Comparison of ENCODE assay signal across 12 cellular contexts in genomic region chr10:84574101-84574500, GRCh38.
A peak's percentile ranks its signal among the peaks of the same experiment; 100 is the strongest.
DNase-seq lines count a peak whose midpoint lies in the region; ATAC-seq and TF ChIP-seq lines count a peak whose summit lies in the region.
"Had no signal": no experiment of that assay in that cellular context is flagged by ENCODE, and none has a peak within 500 bp of the region (broad histone marks: within the 10 kb centered on the region; RNA-seq: fewer than 3 reads in every experiment).

No MANE protein-coding gene starts in this region.

- no peaks in the 10 kb centered on the region for H3K9me2 ChIP-seq in HCT116 (ENCODE audit: insufficient read depth)

- H4K20me1 ChIP-seq in HCT116 (ENCODE audit: insufficient read depth), result no peaks in the 10 kb centered on the region

- no peak overlapping the region for H3K27ac Mint-ChIP-seq in activated CD4-positive, alpha-beta T cell treated with anti-CD3 and anti-CD28 coated beads, Interleukin-2, amount 10 ng/mL, durations not matched to agents 24 days and 14 days
- no peak overlapping the region for H3K27ac Mint-ChIP-seq in CD4-positive, alpha-beta memory T cell
- H3K27ac Mint-ChIP-seq: activated naive CD8-positive, alpha-beta T cell treated with anti-CD3 and anti-CD28 coated beads for 36 hours; dendritic cell treated with granulocyte-macrophage colony-stimulating factor and Interleukin-4, amounts not matched to agents 40 ng/mL and 50 ng/mL, for 4 days had no signal

- intact Hi-C loops in HCT116 (cut with micrococcal nuclease), result no loop called here
- intact Hi-C loops in activated CD4-positive, alpha-beta T cell treated with anti-CD3 and anti-CD28 coated beads, Interleukin-2, amount 10 ng/mL, durations not matched to agents 24 days and 14 days (cut with micrococcal nuclease), result no loop called here
- intact Hi-C loops in CD4-positive, alpha-beta memory T cell (cut with micrococcal nuclease), result no loop called here

- H3K9me3 Mint-ChIP-seq in activated CD4-positive, alpha-beta T cell treated with anti-CD3 and anti-CD28 coated beads, Interleukin-2, amount 10 ng/mL, durations not matched to agents 24 days and 14 days, result no peaks in the 10 kb centered on the region
- H3K9me3 Mint-ChIP-seq in CD4-positive, alpha-beta memory T cell, result no peaks in the 10 kb centered on the region
- H3K9me3 Mint-ChIP-seq: dendritic cell treated with granulocyte-macrophage colony-stimulating factor and Interleukin-4, amounts not matched to agents 40 ng/mL and 50 ng/mL, for 4 days had no signal

- no peak overlapping the region for H3K9ac ChIP-seq in HCT116 (ENCODE audit: low read length)

- H3K4me1 Mint-ChIP-seq in activated CD4-positive, alpha-beta T cell treated with anti-CD3 and anti-CD28 coated beads, Interleukin-2, amount 10 ng/mL, durations not matched to agents 24 days and 14 days, result no peaks in the 10 kb centered on the region
- H3K4me1 Mint-ChIP-seq in CD4-positive, alpha-beta memory T cell, result no peaks in the 10 kb centered on the region
- H3K4me1 Mint-ChIP-seq: activated naive CD8-positive, alpha-beta T cell treated with anti-CD3 and anti-CD28 coated beads for 36 hours had no signal

- H3K27me3 Mint-ChIP-seq in activated CD4-positive, alpha-beta T cell treated with anti-CD3 and anti-CD28 coated beads, Interleukin-2, amount 10 ng/mL, durations not matched to agents 24 days and 14 days, result peaks cover 12% of the 10 kb centered on the region
- H3K27me3 Mint-ChIP-seq in CD4-positive, alpha-beta memory T cell, result peaks cover 14 to 21% of the 10 kb centered on the region in 2 donors

- 0 out of 4 replicates have a peak, but pooled peaks cover 0 to 3% of the 10 kb centered on the region in 2 experiments for H3K9me3 ChIP-seq in HCT116 (ENCODE audit: control insufficient read depth in 1 of 2, insufficient read depth in 1 of 2, low read depth in 1 of 2, low read length in 2 of 2)
- H3K9me3 ChIP-seq in CD4-positive, alpha-beta memory T cell (ENCODE audit: control insufficient read depth in 1 of 2, low read length in 2 of 2), result no peaks in the 10 kb centered on the region
- H3K9me3 ChIP-seq: gastrocnemius medialis had no signal

- H3K27me3 ChIP-seq in HCT116 (ENCODE audit: insufficient read depth, low read length), result 0 out of 2 replicates have a peak, but pooled peaks cover 8% of the 10 kb centered on the region
- no peaks in the 10 kb centered on the region for H3K27me3 ChIP-seq in CD4-positive, alpha-beta memory T cell (ENCODE audit: insufficient read depth, low read length)

- TF ChIP-seq CTCF in HCT116 (IDR thresholded peaks at IDR 0.05 in 2 of 3, conservative IDR thresholded peaks at IDR 0.05 in 1 of 3; ENCODE audit: borderline replicate concordance in 1 of 3, insufficient read depth in 1 of 3, low read depth in 2 of 3, low read length in 2 of 3) (peak in 2 of 3 experiments; percentile 29 to 30; a peak in 3 of 6 replicates), RWPE1 (conservative IDR thresholded peaks at IDR 0.05; ENCODE audit: low read depth) (no peak)

- RAD21 ChIA-PET in HCT116 (lab: Charles Lee; ENCODE audit: low non-redundant PET in 1 of 2, low total read pairs in 2 of 2, uncharacterized antibody in 2 of 2, unreplicated experiment in 2 of 2), result no interaction called here

- no peak overlapping the region for H2AFZ ChIP-seq in HCT116 (ENCODE audit: low read depth, low read length, poor library complexity, severe bottlenecking)

- no TSS peak for BruUV-seq in HCT116 (replicated peaks; lab: Mats Ljungman, UMichigan)

- CTCF ChIA-PET in HCT116 (lab: Charles Lee), result interaction anchor here (0.6 to 1.0 kb wide), 3 partner anchors 10 to 33 kb away, joined by 3 read pairs; no protein-coding TSS in a partner anchor
- CTCF ChIA-PET in RWPE1 (lab: Yijun Ruan, JAX), result interaction anchor here (0.6 kb wide), 1 partner anchor 1369 kb away, joined by 3 read pairs; no protein-coding TSS in a partner anchor
- CTCF ChIA-PET in CD4-positive, alpha-beta memory T cell (lab: Charles Lee; ENCODE audit: partially characterized antibody), result no interaction called here

- H3K4me3 Mint-ChIP-seq in activated CD4-positive, alpha-beta T cell treated with anti-CD3 and anti-CD28 coated beads, Interleukin-2, amount 10 ng/mL, durations not matched to agents 24 days and 14 days, result no peak overlapping the region
- H3K4me3 Mint-ChIP-seq in CD4-positive, alpha-beta memory T cell, result no peak overlapping the region
- H3K4me3 Mint-ChIP-seq: activated naive CD8-positive, alpha-beta T cell treated with anti-CD3 and anti-CD28 coated beads for 36 hours; dendritic cell treated with granulocyte-macrophage colony-stimulating factor and Interleukin-4, amounts not matched to agents 40 ng/mL and 50 ng/mL, for 4 days had no signal

- no peak overlapping the region for H3K4me2 ChIP-seq in HCT116 (ENCODE audit: low read length)

- no peaks in the 10 kb centered on the region for H3K79me2 ChIP-seq in HCT116 (ENCODE audit: insufficient read depth, low read length)

- no peaks in the 10 kb centered on the region for H3K36me3 ChIP-seq in HCT116 (ENCODE audit: control insufficient read depth in 1 of 2, insufficient read depth in 2 of 2, low read length in 2 of 2)
- H3K36me3 ChIP-seq in CD4-positive, alpha-beta memory T cell (ENCODE audit: insufficient read depth, low read length), result no peaks in the 10 kb centered on the region
- H3K36me3 ChIP-seq: gastrocnemius medialis had no signal

- no peak for TF ChIP-seq POLR2A in HCT116 (IDR thresholded peaks at IDR 0.05; ENCODE audit: borderline replicate concordance, extremely low read depth, insufficient read depth, insufficient read length)

- peak; percentile 84 for ATAC-seq in HCT116
- ATAC-seq: gastrocnemius medialis had no signal

- H3K4me3 ChIP-seq in HCT116 (replicated peaks in 1 of 2; ENCODE audit: low read depth in 1 of 2, low read length in 2 of 2), result no peak overlapping the region
- no peak overlapping the region for H3K4me3 ChIP-seq in CD4-positive, alpha-beta memory T cell (ENCODE audit: low read length in 2 of 2)
- H3K4me3 ChIP-seq: gastrocnemius medialis had no signal

- POLR2A ChIA-PET in HCT116 (lab: Charles Lee) (no interaction called here), RWPE1 (lab: Yijun Ruan, JAX; ENCODE audit: low non-redundant PET) (no interaction called here)
- POLR2A ChIA-PET in CD4-positive, alpha-beta memory T cell (lab: Charles Lee; ENCODE audit: partially characterized antibody), result interaction anchor here (0.6 kb wide), 1 partner anchor 71 kb away, joined by 3 read pairs; no protein-coding TSS in a partner anchor

- H3K4me1 ChIP-seq in HCT116 (ENCODE audit: control insufficient read depth in 1 of 2, insufficient read depth in 2 of 2, low read length in 2 of 2), result no peaks in the 10 kb centered on the region
- H3K4me1 ChIP-seq in CD4-positive, alpha-beta memory T cell (ENCODE audit: insufficient read depth, low read length), result no peaks in the 10 kb centered on the region
- H3K4me1 ChIP-seq: gastrocnemius medialis had no signal

- no peaks in the 10 kb centered on the region for H3K36me3 Mint-ChIP-seq in activated CD4-positive, alpha-beta T cell treated with anti-CD3 and anti-CD28 coated beads, Interleukin-2, amount 10 ng/mL, durations not matched to agents 24 days and 14 days (ENCODE audit: low read depth)
- no peaks in the 10 kb centered on the region for H3K36me3 Mint-ChIP-seq in CD4-positive, alpha-beta memory T cell
- H3K36me3 Mint-ChIP-seq: activated naive CD8-positive, alpha-beta T cell treated with anti-CD3 and anti-CD28 coated beads for 36 hours had no signal

- no peak for TF ChIP-seq RAD21 in HCT116 (IDR thresholded peaks at IDR 0.05; ENCODE audit: low read depth)

- H3K27ac ChIP-seq in HCT116 (ENCODE audit: low read depth, low read length), result no peak overlapping the region
- no peak overlapping the region for H3K27ac ChIP-seq in RWPE1
- H3K27ac ChIP-seq in CD4-positive, alpha-beta memory T cell (ENCODE audit: low read depth, low read length), result no peak overlapping the region
- H3K27ac ChIP-seq: gastrocnemius medialis had no signal

- DNase-seq in ELF-1 (ENCODE audit: low read depth, low spot score), result peak; percentile 7
- no peak for DNase-seq in HCT116 (ENCODE audit: low read depth, low spot score)
- peak; percentile 16 for DNase-seq in RWPE1 (ENCODE audit: low spot score)
- peak; percentile 7 for DNase-seq in kidney tubule cell (ENCODE audit: low spot score)
- DNase-seq in activated gamma-delta T cell treated with Interleukin-2 at 50 U/mL for 16 hours, result no peak
- no peak for DNase-seq in activated CD4-positive, alpha-beta T cell treated with anti-CD3 and anti-CD28 coated beads, Interleukin-2, amount 10 ng/mL, durations not matched to agents 24 days and 14 days
- DNase-seq in CD4-positive, alpha-beta memory T cell, result no peak
- DNase-seq: activated naive CD8-positive, alpha-beta T cell treated with anti-CD3 and anti-CD28 coated beads for 36 hours; gastrocnemius medialis; kidney; NCI-H1105 had no signal

TF ChIP-seq in HCT116, 20 proteins besides CTCF, POLR2A, EP300 and RAD21:
- TF ChIP-seq EZH2 (IDR thresholded peaks at IDR 0.05), result no peak
- TF ChIP-seq ZFX (IDR thresholded peaks at IDR 0.05), result no peak
- TF ChIP-seq FOSL1 (IDR thresholded peaks at IDR 0.05; ENCODE audit: low read depth), result no peak

Comparison
In these comparisons a context has a peak if more than half of its experiments do, and no peak if none do; other contexts are left out.
1. DNase-seq: peak in ELF-1 (single experiment), RWPE1 (single experiment) and kidney tubule cell (single experiment); none in HCT116 (single experiment), activated gamma-delta T cell treated with Interleukin-2 at 50 U/mL for 16 hours (single experiment), activated CD4-positive, alpha-beta T cell treated with anti-CD3 and anti-CD28 coated beads, Interleukin-2, amount 10 ng/mL, durations not matched to agents 24 days and 14 days (single experiment) and CD4-positive, alpha-beta memory T cell (0 of 5).